Comparison of ENCODE assay signal across 15 cellular contexts in genomic region chr13:113926301-113926761, GRCh38. TPM values are rescaled to one million over a fixed set of nuclear protein-coding genes. Genes with fewer than 3 reads are reported as not detected.
DNase-seq lines count a peak whose midpoint lies in the region; ATAC-seq and TF ChIP-seq lines count a peak whose summit lies in the region.
"Had no signal": no experiment of that assay in that cellular context is flagged by ENCODE, and none has a peak within 500 bp of the region (broad histone marks: within the 10 kb centered on the region; RNA-seq: fewer than 3 reads in every experiment).

No MANE protein-coding gene starts in this region.

- H3K36me3 Mint-ChIP-seq in natural killer cell (peaks cover 7% of the 10 kb centered on the region), osteocyte (ENCODE audit: unreplicated experiment) (no peaks in the 10 kb centered on the region)
- H3K36me3 Mint-ChIP-seq in natural killer cell treated with Interleukin-12 subunit alpha and Interleukin-12 subunit beta and Interleukin-15 and Interleukin-18, amount 100 ng/mL, for 72 hours: peaks cover 6% of the 10 kb centered on the region

- H3K4me3 Mint-ChIP-seq in natural killer cell: no peak overlapping the region
- H3K4me3 Mint-ChIP-seq in natural killer cell treated with Interleukin-12 subunit alpha and Interleukin-12 subunit beta and Interleukin-15 and Interleukin-18, amount 100 ng/mL, for 72 hours: no peak overlapping the region
- H3K4me3 Mint-ChIP-seq in osteocyte (ENCODE audit: unreplicated experiment): no peak overlapping the region
- H3K4me3 Mint-ChIP-seq: GM23338; T-helper 1 cell treated with Interleukin-12 subunit alpha and Interleukin-12 subunit beta and Interleukin-4 antibody, amounts not matched to agents 30 μg/mL and 1 μg/mL, for 36 hours had no signal

- H3K9me3 Mint-ChIP-seq in natural killer cell: peaks cover 0 to 4% of the 10 kb centered on the region in 2 donors
- H3K9me3 Mint-ChIP-seq in natural killer cell treated with Interleukin-12 subunit alpha and Interleukin-12 subunit beta and Interleukin-15 and Interleukin-18, amount 100 ng/mL, for 72 hours: peaks cover 7% of the 10 kb centered on the region
- peaks cover 15% of the 10 kb centered on the region for H3K9me3 Mint-ChIP-seq in osteocyte (ENCODE audit: unreplicated experiment)

- H3K4me1 Mint-ChIP-seq in natural killer cell: peaks cover 0 to 10% of the 10 kb centered on the region in 2 donors
- H3K4me1 Mint-ChIP-seq in natural killer cell treated with Interleukin-12 subunit alpha and Interleukin-12 subunit beta and Interleukin-15 and Interleukin-18, amount 100 ng/mL, for 72 hours (ENCODE audit: low read depth in 2 of 2): peaks cover 0 to 3% of the 10 kb centered on the region in 2 donors
- H3K4me1 Mint-ChIP-seq in osteocyte (ENCODE audit: unreplicated experiment): peaks cover 2% of the 10 kb centered on the region

- no peaks in the 10 kb centered on the region for H3K9me3 ChIP-seq in HAP-1

- H3K27ac Mint-ChIP-seq in natural killer cell (no peak overlapping the region), osteocyte (ENCODE audit: unreplicated experiment) (no peak overlapping the region)
- H3K27ac Mint-ChIP-seq in natural killer cell treated with Interleukin-12 subunit alpha and Interleukin-12 subunit beta and Interleukin-15 and Interleukin-18, amount 100 ng/mL, for 72 hours: no peak overlapping the region
- H3K27ac Mint-ChIP-seq: GM23338; T-helper 1 cell treated with Interleukin-12 subunit alpha and Interleukin-12 subunit beta and Interleukin-4 antibody, amounts not matched to agents 30 μg/mL and 1 μg/mL, for 36 hours had no signal

- H3K4me3 ChIP-seq in HAP-1: no peak overlapping the region
- H3K4me3 ChIP-seq: GM23338, PC-9, upper lobe of left lung had no signal

- no peaks in the 10 kb centered on the region for H3K27me3 ChIP-seq in HAP-1 (ENCODE audit: low read depth)
- H3K27me3 ChIP-seq: upper lobe of left lung had no signal

- in situ Hi-C loops in HAP-1 (cut with MboI; ENCODE audit: low sequenced_read_pairs): no loop called here

- H3K27me3 Mint-ChIP-seq in natural killer cell (ENCODE audit: low read depth in 2 of 2): peaks cover 11 to 20% of the 10 kb centered on the region in 2 donors
- H3K27me3 Mint-ChIP-seq in natural killer cell treated with Interleukin-12 subunit alpha and Interleukin-12 subunit beta and Interleukin-15 and Interleukin-18, amount 100 ng/mL, for 72 hours: peaks cover 6 to 17% of the 10 kb centered on the region in 2 donors
- no peaks in the 10 kb centered on the region for H3K27me3 Mint-ChIP-seq in osteocyte (ENCODE audit: unreplicated experiment)

- H3K4me1 ChIP-seq in HAP-1: no peaks in the 10 kb centered on the region

- H3K36me3 ChIP-seq in HAP-1 (replicated peaks): no peaks in the 10 kb centered on the region
- H3K36me3 ChIP-seq: upper lobe of left lung had no signal

- TF ChIP-seq CTCF in natural killer cell (IDR thresholded peaks at IDR 0.05): no peak
- no peak for TF ChIP-seq CTCF in osteocyte (IDR thresholded peaks at IDR 0.05)

- intact Hi-C loops in natural killer cell (cut with micrococcal nuclease): no loop called here

- ATAC-seq in natural killer cell: no peak
- ATAC-seq in natural killer cell treated with Interleukin-12 subunit alpha and Interleukin-12 subunit beta and Interleukin-15 and Interleukin-18, amount 100 ng/mL, for 72 hours: no peak
- ATAC-seq in GM21528 (IDR thresholded peaks at IDR 0.05; ENCODE audit: low FRiP score, unreplicated experiment): no peak
- ATAC-seq in GM21360 (IDR thresholded peaks at IDR 0.05; ENCODE audit: unreplicated experiment): no peak
- ATAC-seq: GM23338 had no signal

- peak; percentile 11 for DNase-seq in natural killer cell
- DNase-seq in natural killer cell treated with Interleukin-12 subunit alpha and Interleukin-12 subunit beta and Interleukin-15 and Interleukin-18, amount 100 ng/mL, for 72 hours (ENCODE audit: low spot score): no peak
- peak; percentile 29 for DNase-seq in ecto neural progenitor cell (ENCODE audit: low spot score)
- peak; percentile 64 for DNase-seq in osteocyte (ENCODE audit: extremely low spot score, unreplicated experiment)
- no peak for DNase-seq in germinal center (ENCODE audit: low spot score)
- no peak for DNase-seq in HAP-1 (ENCODE audit: low spot score in 2 of 2)
- DNase-seq: central memory CD4-positive, alpha-beta T cell; DMS79; nucleus accumbens; PC-9 had no signal

RNA-seq across cellular contexts. Expression of gene C13orf46, which starts 47.5 kb away (rescaled TPM):
- 10 to 100 TPM; 21.1 to 23.9 (median 23.5) TPM for total RNA-seq in natural killer cell
- total RNA-seq in natural killer cell treated with Interleukin-12 subunit alpha and Interleukin-12 subunit beta and Interleukin-15 and Interleukin-18, amount 100 ng/mL, for 72 hours: 1 to 10 TPM in 1 of 2 donors, under 1 TPM in 1; 0.64 to 1.4 TPM
- 2.4 and 2.9 TPM in 2 replicates for total RNA-seq in osteocyte

Comparison
In these comparisons a context has a peak if more than half of its experiments do, and no peak if none do; other contexts are left out.
1. DNase-seq: peak in natural killer cell (single experiment), ecto neural progenitor cell (single experiment) and osteocyte (single experiment); none in natural killer cell treated with Interleukin-12 subunit alpha and Interleukin-12 subunit beta and Interleukin-15 and Interleukin-18, amount 100 ng/mL, for 72 hours (single experiment), germinal center (single experiment) and HAP-1 (0 of 2).